Comparison of ENCODE assay signal across 18 cellular contexts in the genomic region with DNA sequence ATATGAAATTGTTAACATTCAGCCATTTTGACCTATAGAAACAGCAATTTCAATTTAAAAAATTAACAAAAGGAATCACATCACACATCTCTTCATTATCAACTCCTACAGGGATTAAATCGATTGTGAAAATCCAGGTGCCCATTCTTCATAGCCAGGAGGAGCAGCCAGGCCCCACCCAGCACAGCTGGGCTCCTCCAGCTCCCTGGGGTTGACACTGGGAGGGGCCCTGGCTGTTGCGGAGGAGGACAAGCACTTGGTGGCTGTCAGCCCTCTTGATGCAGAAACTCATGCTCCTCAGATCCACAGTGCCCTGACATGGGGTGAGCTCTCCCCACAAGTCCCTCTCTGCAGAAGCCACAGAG.
DNase-seq lines count a peak whose midpoint lies in the region; ATAC-seq, FAIRE-seq and TF ChIP-seq lines count a peak whose summit lies in the region.
"Had no signal": no experiment of that assay in that cellular context is flagged by ENCODE, and none has a peak within 500 bp of the region (broad histone marks: within the 10 kb centered on the region; RNA-seq: fewer than 3 reads in every experiment).

No MANE protein-coding gene starts in this region.

- no peak overlapping the region for H3K4ac ChIP-seq in neuronal stem cell (ENCODE audit: low read length)

- H3K36me3 Mint-ChIP-seq in activated CD8-positive, alpha-beta T cell treated with anti-CD3 and anti-CD28 coated beads, Interleukin-2, amount 10 ng/mL, durations not matched to agents 7 days and 5 days (ENCODE audit: low read depth): peaks cover 31% of the 10 kb centered on the region
- peaks cover 6% of the 10 kb centered on the region for H3K36me3 Mint-ChIP-seq in activated CD8-positive, alpha-beta T cell treated with anti-CD3 and anti-CD28 coated beads for 36 hours (ENCODE audit: low read depth)
- peaks cover 37% of the 10 kb centered on the region for H3K36me3 Mint-ChIP-seq in stimulated activated memory B cell treated with anti-CD40 and anti-IgM and Interleukin-4, amounts not matched to agents 10 μg/mL and 1 μg/mL and 100 μg/mL, for 72 hours
- no peaks in the 10 kb centered on the region for H3K36me3 Mint-ChIP-seq in HFFc6 (ENCODE audit: low read depth)

- no peak overlapping the region for H3K14ac ChIP-seq in neuronal stem cell (ENCODE audit: low read length)

- no peak overlapping the region for H2BK15ac ChIP-seq in neuronal stem cell (ENCODE audit: low read length)

- no peak overlapping the region for H2BK12ac ChIP-seq in neuronal stem cell (ENCODE audit: low read length)

- H3K27ac ChIP-seq in Karpas-422 (ENCODE audit: low read length) (peak overlapping the region; percentile 52), caudate nucleus (ENCODE audit: low read depth, low read length) (peak overlapping the region; percentile 77), neuronal stem cell (replicated peaks; ENCODE audit: low read length) (no peak overlapping the region)
- H3K27ac ChIP-seq: SJSA1 had no signal

- CTCF ChIA-PET in activated CD8-positive, alpha-beta T cell treated with anti-CD3 and anti-CD28 coated beads, Interleukin-2, amount 10 ng/mL, durations not matched to agents 7 days and 5 days (lab: Charles Lee): interaction anchor here (1.0 to 1.2 kb wide), 3 partner anchors 14 to 411 kb away, joined by 3 to 5 read pairs (median 3); no protein-coding TSS in a partner anchor
- CTCF ChIA-PET in activated CD8-positive, alpha-beta T cell treated with anti-CD3 and anti-CD28 coated beads for 36 hours (lab: Charles Lee): interaction anchor here (1.8 to 2.8 kb wide), 2 partner anchors 68 to 411 kb away, joined by 4 to 19 read pairs; no protein-coding TSS in a partner anchor

- H4K8ac ChIP-seq in neuronal stem cell (ENCODE audit: low read depth, low read length): no peak overlapping the region

- no CpG with 5 or more reads among the region's 2 CpGs for WGBS in neuronal stem cell (ENCODE audit: extremely low coverage in 2 of 2, insufficient read length in 2 of 2, insufficient replicate concordance in 1 of 2), 2 donors

- H3K9ac ChIP-seq in Karpas-422 (ENCODE audit: low read length) (no peak overlapping the region), neuronal stem cell (ENCODE audit: low read depth, low read length, poor library complexity) (no peak overlapping the region)

- intact Hi-C loops in activated CD8-positive, alpha-beta T cell treated with anti-CD3 and anti-CD28 coated beads for 36 hours (cut with micrococcal nuclease): no loop called here

- no peak overlapping the region for H2BK120ac ChIP-seq in neuronal stem cell (ENCODE audit: low read depth, low read length)

- no peaks in the 10 kb centered on the region for H3K79me1 ChIP-seq in neuronal stem cell (ENCODE audit: low read depth, low read length)

- no peak overlapping the region for H3K23ac ChIP-seq in neuronal stem cell (ENCODE audit: low read depth, low read length, poor library complexity)

- no peaks in the 10 kb centered on the region for H3K9me3 Mint-ChIP-seq in activated CD8-positive, alpha-beta T cell treated with anti-CD3 and anti-CD28 coated beads, Interleukin-2, amount 10 ng/mL, durations not matched to agents 7 days and 5 days (ENCODE audit: insufficient read depth)
- no peaks in the 10 kb centered on the region for H3K9me3 Mint-ChIP-seq in activated CD8-positive, alpha-beta T cell treated with anti-CD3 and anti-CD28 coated beads for 36 hours
- H3K9me3 Mint-ChIP-seq in stimulated activated memory B cell treated with anti-CD40 and anti-IgM and Interleukin-4, amounts not matched to agents 10 μg/mL and 1 μg/mL and 100 μg/mL, for 72 hours: no peaks in the 10 kb centered on the region
- H3K9me3 Mint-ChIP-seq in HFFc6: no peaks in the 10 kb centered on the region

- no peak overlapping the region for H4K91ac ChIP-seq in neuronal stem cell (ENCODE audit: low read depth, low read length, poor library complexity)

- no peak for TF ChIP-seq CTCF in activated CD8-positive, alpha-beta T cell treated with anti-CD3 and anti-CD28 coated beads for 36 hours (IDR thresholded peaks at IDR 0.05)
- no peak for TF ChIP-seq CTCF in HFFc6 (IDR thresholded peaks at IDR 0.05)

- H3K4me1 ChIP-seq in Karpas-422 (ENCODE audit: low read length) (peaks cover 72% of the 10 kb centered on the region), neuronal stem cell (ENCODE audit: control insufficient read depth in 2 of 2, insufficient read depth in 1 of 2, low read depth in 1 of 2, low read length in 2 of 2) (peaks cover 3 to 8% of the 10 kb centered on the region in 2 donors)
- H3K4me1 ChIP-seq: SJSA1 had no signal

- peaks cover 96% of the 10 kb centered on the region for H3K79me2 ChIP-seq in Karpas-422 (ENCODE audit: low read length)

- POLR2A ChIA-PET in activated CD8-positive, alpha-beta T cell treated with anti-CD3 and anti-CD28 coated beads, Interleukin-2, amount 10 ng/mL, durations not matched to agents 7 days and 5 days (lab: Charles Lee): interaction anchor here (1.0 kb wide), 1 partner anchor 81 kb away, joined by 4 read pairs; no protein-coding TSS in a partner anchor
- POLR2A ChIA-PET in activated CD8-positive, alpha-beta T cell treated with anti-CD3 and anti-CD28 coated beads for 36 hours (lab: Charles Lee): interaction anchor here (1.1 kb wide), 1 partner anchor 59 kb away, joined by 3 read pairs; no protein-coding TSS in a partner anchor

- H3K4me1 Mint-ChIP-seq in activated CD8-positive, alpha-beta T cell treated with anti-CD3 and anti-CD28 coated beads, Interleukin-2, amount 10 ng/mL, durations not matched to agents 7 days and 5 days (ENCODE audit: low read depth): peaks cover 48% of the 10 kb centered on the region
- peaks cover 29% of the 10 kb centered on the region for H3K4me1 Mint-ChIP-seq in activated CD8-positive, alpha-beta T cell treated with anti-CD3 and anti-CD28 coated beads for 36 hours (ENCODE audit: low read depth)
- peaks cover 19% of the 10 kb centered on the region for H3K4me1 Mint-ChIP-seq in stimulated activated memory B cell treated with anti-CD40 and anti-IgM and Interleukin-4, amounts not matched to agents 10 μg/mL and 1 μg/mL and 100 μg/mL, for 72 hours
- no peaks in the 10 kb centered on the region for H3K4me1 Mint-ChIP-seq in HFFc6 (ENCODE audit: low read depth)

- H3K18ac ChIP-seq in neuronal stem cell (ENCODE audit: low read length): no peak overlapping the region

- no peak overlapping the region for H3K4me3 Mint-ChIP-seq in activated CD8-positive, alpha-beta T cell treated with anti-CD3 and anti-CD28 coated beads, Interleukin-2, amount 10 ng/mL, durations not matched to agents 7 days and 5 days
- no peak overlapping the region for H3K4me3 Mint-ChIP-seq in activated CD8-positive, alpha-beta T cell treated with anti-CD3 and anti-CD28 coated beads for 36 hours
- H3K4me3 Mint-ChIP-seq in stimulated activated memory B cell treated with anti-CD40 and anti-IgM and Interleukin-4, amounts not matched to agents 10 μg/mL and 1 μg/mL and 100 μg/mL, for 72 hours: no peak overlapping the region
- H3K4me3 Mint-ChIP-seq in HFFc6: no peak overlapping the region

- no peak for ATAC-seq in activated CD8-positive, alpha-beta T cell treated with anti-CD3 and anti-CD28 coated beads, Interleukin-2, amount 10 ng/mL, durations not matched to agents 7 days and 5 days
- no peak for ATAC-seq in activated CD8-positive, alpha-beta T cell treated with anti-CD3 and anti-CD28 coated beads for 36 hours
- ATAC-seq in stimulated activated memory B cell treated with anti-CD40 and anti-IgM and Interleukin-4, amounts not matched to agents 10 μg/mL and 1 μg/mL and 100 μg/mL, for 72 hours: no peak
- ATAC-seq: HepG2 had no signal

- H3K27me3 ChIP-seq in Karpas-422 (ENCODE audit: low read length): no peaks in the 10 kb centered on the region
- peaks cover 0 to 51% (median 0%) of the 10 kb centered on the region in 3 experiments for H3K27me3 ChIP-seq in neuronal stem cell (ENCODE audit: control insufficient read depth in 3 of 3, insufficient read depth in 3 of 3, low read depth in 1 of 3, low read length in 3 of 3)
- H3K27me3 ChIP-seq: SJSA1 had no signal

- no peaks in the 10 kb centered on the region for H3K27me3 Mint-ChIP-seq in activated CD8-positive, alpha-beta T cell treated with anti-CD3 and anti-CD28 coated beads, Interleukin-2, amount 10 ng/mL, durations not matched to agents 7 days and 5 days (ENCODE audit: low read depth)
- H3K27me3 Mint-ChIP-seq in activated CD8-positive, alpha-beta T cell treated with anti-CD3 and anti-CD28 coated beads for 36 hours: no peaks in the 10 kb centered on the region
- no peaks in the 10 kb centered on the region for H3K27me3 Mint-ChIP-seq in stimulated activated memory B cell treated with anti-CD40 and anti-IgM and Interleukin-4, amounts not matched to agents 10 μg/mL and 1 μg/mL and 100 μg/mL, for 72 hours
- H3K27me3 Mint-ChIP-seq in HFFc6 (ENCODE audit: insufficient read depth): peaks cover 32% of the 10 kb centered on the region

- no peak for FAIRE-seq in frontal cortex (lab: Jason Lieb, UNC)
- FAIRE-seq: H1, HepG2 had no signal

- no peak overlapping the region for H2AFZ ChIP-seq in Karpas-422 (ENCODE audit: low read length)
- no peak overlapping the region for H2AFZ ChIP-seq in neuronal stem cell (ENCODE audit: low read length)

- peaks cover 48% of the 10 kb centered on the region for H4K20me1 ChIP-seq in Karpas-422 (ENCODE audit: insufficient read depth, low read depth, low read length)

- H2AK5ac ChIP-seq in neuronal stem cell (ENCODE audit: low read depth, low read length): no peak overlapping the region

- no peak for DNase-seq in activated CD8-positive, alpha-beta T cell treated with anti-CD3 and anti-CD28 coated beads, Interleukin-2, amount 10 ng/mL, durations not matched to agents 7 days and 5 days
- no peak for DNase-seq in activated CD8-positive, alpha-beta T cell treated with anti-CD3 and anti-CD28 coated beads for 36 hours
- DNase-seq in Karpas-422 (no peak), caudate nucleus (lab: John Stamatoyannopoulos, UW) (peak in 6 of 61 donors; percentile 30 to 58 (median 50)), neuronal stem cell (ENCODE audit: low spot score) (no peak), frontal cortex (ENCODE audit: low spot score in 2 of 2) (no peak), HFFc6 (no peak)
- DNase-seq: 8988T, KG1, NCI-H1048, NCI-H1694, NCI-H2107, NCI-H446, NCI-H748 treated with DMSO at 0.1 percent for 48 hours had no signal

- no peaks in the 10 kb centered on the region for H3K9me2 ChIP-seq in Karpas-422 (replicated peaks; ENCODE audit: insufficient read depth, low read length)

- H3K27ac Mint-ChIP-seq in activated CD8-positive, alpha-beta T cell treated with anti-CD3 and anti-CD28 coated beads, Interleukin-2, amount 10 ng/mL, durations not matched to agents 7 days and 5 days: peak overlapping the region; percentile 39
- no peak overlapping the region for H3K27ac Mint-ChIP-seq in activated CD8-positive, alpha-beta T cell treated with anti-CD3 and anti-CD28 coated beads for 36 hours
- peak overlapping the region; percentile 72 for H3K27ac Mint-ChIP-seq in stimulated activated memory B cell treated with anti-CD40 and anti-IgM and Interleukin-4, amounts not matched to agents 10 μg/mL and 1 μg/mL and 100 μg/mL, for 72 hours
- no peak overlapping the region for H3K27ac Mint-ChIP-seq in HFFc6

- H3K4me2 ChIP-seq in Karpas-422 (ENCODE audit: low read depth, low read length, poor library complexity, severe bottlenecking): no peak overlapping the region
- no peak overlapping the region for H3K4me2 ChIP-seq in neuronal stem cell (ENCODE audit: insufficient read depth, low read length, poor library complexity, severe bottlenecking)

- H3K36me3 ChIP-seq in Karpas-422 (ENCODE audit: insufficient read depth, low read length) (peaks cover 63% of the 10 kb centered on the region), neuronal stem cell (replicated peaks in 1 of 2; ENCODE audit: control insufficient read depth in 2 of 2, insufficient read depth in 2 of 2, low read length in 2 of 2) (no peaks in the 10 kb centered on the region)
- H3K36me3 ChIP-seq: SJSA1 had no signal

- H2BK5ac ChIP-seq in neuronal stem cell (ENCODE audit: low read length): no peak overlapping the region

- H3K9me3 ChIP-seq in Karpas-422 (ENCODE audit: low read length) (no peaks in the 10 kb centered on the region), neuronal stem cell (replicated peaks in 1 of 2; ENCODE audit: control insufficient read depth in 2 of 2, insufficient read depth in 1 of 2, low read depth in 1 of 2, low read length in 2 of 2) (no peaks in the 10 kb centered on the region)
- H3K9me3 ChIP-seq: SJSA1 had no signal

- H3K4me3 ChIP-seq in Karpas-422 (ENCODE audit: low read length) (no peak overlapping the region), neuronal stem cell (ENCODE audit: low read length in 2 of 2) (no peak overlapping the region)
- H3K4me3 ChIP-seq: SJSA1 had no signal

Comparison
In these comparisons a context has a peak if more than half of its experiments do, and no peak if none do; other contexts are left out.
1. H3K27ac Mint-ChIP-seq: peak in activated CD8-positive, alpha-beta T cell treated with anti-CD3 and anti-CD28 coated beads, Interleukin-2, amount 10 ng/mL, durations not matched to agents 7 days and 5 days (single experiment) and stimulated activated memory B cell treated with anti-CD40 and anti-IgM and Interleukin-4, amounts not matched to agents 10 μg/mL and 1 μg/mL and 100 μg/mL, for 72 hours (single experiment); none in activated CD8-positive, alpha-beta T cell treated with anti-CD3 and anti-CD28 coated beads for 36 hours (single experiment) and HFFc6 (single experiment).